ENCODE assay signal across 34 cellular contexts in the genomic region with DNA sequence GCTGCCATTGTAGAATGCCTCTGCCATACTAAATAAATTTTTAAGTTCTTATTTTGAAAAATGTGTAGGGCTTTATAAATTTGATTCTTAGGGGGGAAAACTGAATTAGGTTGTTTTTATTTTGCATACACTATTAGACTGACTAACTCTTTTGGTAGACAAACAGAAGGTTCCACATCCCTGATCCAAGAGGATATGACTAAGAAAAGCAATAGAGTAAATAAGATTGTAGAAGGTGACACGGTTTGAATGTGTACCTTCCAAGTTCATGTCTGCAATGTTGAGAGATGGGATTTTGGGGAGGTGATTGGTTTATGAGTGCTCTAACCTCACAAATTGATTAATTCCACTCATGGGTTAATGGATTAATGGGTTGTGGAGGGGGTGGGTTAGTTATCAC.
"Had no signal": no experiment of that assay in that cellular context is flagged by ENCODE, and none has a peak within 500 bp of the region (broad histone marks: within the 10 kb centered on the region; RNA-seq: fewer than 3 reads in every experiment).

No MANE protein-coding gene starts in this region.

- H3K4me3 Mint-ChIP-seq: activated B cell treated with CpG ODN at 0.5 μM for 24 hours; activated CD8-positive, alpha-beta T cell treated with anti-CD3 and anti-CD28 coated beads for 36 hours; activated naive CD4-positive, alpha-beta T cell treated with anti-CD3 and anti-CD28 coated beads for 36 hours; activated naive CD4-positive, alpha-beta T cell treated with anti-CD3 and anti-CD28 coated beads, Interleukin-2, amount 50 U/mL, for 24 hours; activated naive CD8-positive, alpha-beta T cell treated with anti-CD3 and anti-CD28 coated beads for 36 hours; activated naive CD8-positive, alpha-beta T cell treated with anti-CD3 and anti-CD28 coated beads, Interleukin-2, amount 50 U/mL, for 24 hours; activated T-cell treated with anti-CD3 and anti-CD28 coated beads, Interleukin-2, amount 50 U/mL, for 4 hours; activated T-helper 17 cell treated with anti-CD3 and anti-CD28 coated beads, Interleukin-2, amount 50 U/mL, for 72 hours; central memory CD8-positive, alpha-beta T cell; effector memory CD8-positive, alpha-beta T cell; T-helper 17 cell; T-helper 2 cell treated with Interferon-gamma antibody and Interleukin-4, amounts not matched to agents 5 μg/mL and 100 μg/mL, for 36 hours had no signal

- H3K9me3 Mint-ChIP-seq: activated B cell treated with CpG ODN at 0.5 μM for 24 hours; activated CD8-positive, alpha-beta T cell treated with anti-CD3 and anti-CD28 coated beads for 36 hours; activated naive CD4-positive, alpha-beta T cell treated with anti-CD3 and anti-CD28 coated beads for 36 hours; activated naive CD4-positive, alpha-beta T cell treated with anti-CD3 and anti-CD28 coated beads, Interleukin-2, amount 50 U/mL, for 24 hours; activated naive CD8-positive, alpha-beta T cell treated with anti-CD3 and anti-CD28 coated beads for 36 hours; activated naive CD8-positive, alpha-beta T cell treated with anti-CD3 and anti-CD28 coated beads, Interleukin-2, amount 50 U/mL, for 24 hours; activated T-cell treated with anti-CD3 and anti-CD28 coated beads, Interleukin-2, amount 50 U/mL, for 4 hours; central memory CD8-positive, alpha-beta T cell; effector memory CD8-positive, alpha-beta T cell; T-helper 2 cell treated with Interferon-gamma antibody and Interleukin-4, amounts not matched to agents 5 μg/mL and 100 μg/mL, for 36 hours had no signal

- FAIRE-seq: colon, frontal cortex had no signal

- DNase-seq: activated B cell treated with CpG ODN at 0.5 μM for 24 hours; activated CD4-positive, alpha-beta T cell treated with anti-CD3 and anti-CD28 coated beads for 48 hours; activated CD4-positive, alpha-beta T cell treated with anti-CD3 and anti-CD28 coated beads, Interleukin-2, amount 50 U/mL, for 1 hour; activated CD4-positive, alpha-beta T cell treated with anti-CD3 and anti-CD28 coated beads, Interleukin-2, amount 50 U/mL, for 48 hours; activated CD8-positive, alpha-beta memory T cell treated with anti-CD3 and anti-CD28 coated beads for 24 hours; activated CD8-positive, alpha-beta T cell treated with anti-CD3 and anti-CD28 coated beads for 36 hours; activated effector memory CD4-positive, alpha-beta T cell treated with Interleukin-2 at 50 U/mL for 16 hours; activated gamma-delta T cell treated with Interleukin-2 at 50 U/mL for 16 hours; activated naive CD4-positive, alpha-beta T cell treated with anti-CD3 and anti-CD28 coated beads for 36 hours; activated naive CD8-positive, alpha-beta T cell treated with anti-CD3 and anti-CD28 coated beads for 36 hours; activated naive CD8-positive, alpha-beta T cell treated with anti-CD3 and anti-CD28 coated beads, Interleukin-2, amount 50 U/mL, for 24 hours; activated T-cell treated with anti-CD3 and anti-CD28 coated beads, Interleukin-2, amount 50 U/mL, for 4 hours; adrenal gland; amygdala; aorta; body of pancreas; cortex of kidney; dermis blood vessel endothelial cell; effector CD4-positive, alpha-beta T cell; effector memory CD8-positive, alpha-beta T cell; esophagus squamous epithelium; head of caudate nucleus; T-helper 1 cell; T-helper 17 cell; T1000; WERI-Rb-1 had no signal

- H3K4me3 ChIP-seq: adrenal gland, body of pancreas, esophagus squamous epithelium had no signal

- H3K27ac Mint-ChIP-seq: activated B cell treated with CpG ODN at 0.5 μM for 24 hours; activated CD8-positive, alpha-beta T cell treated with anti-CD3 and anti-CD28 coated beads for 36 hours; activated naive CD4-positive, alpha-beta T cell treated with anti-CD3 and anti-CD28 coated beads for 36 hours; activated naive CD4-positive, alpha-beta T cell treated with anti-CD3 and anti-CD28 coated beads, Interleukin-2, amount 50 U/mL, for 24 hours; activated naive CD8-positive, alpha-beta T cell treated with anti-CD3 and anti-CD28 coated beads for 36 hours; activated naive CD8-positive, alpha-beta T cell treated with anti-CD3 and anti-CD28 coated beads, Interleukin-2, amount 50 U/mL, for 24 hours; activated T-helper 17 cell treated with anti-CD3 and anti-CD28 coated beads, Interleukin-2, amount 50 U/mL, for 72 hours; effector memory CD8-positive, alpha-beta T cell; T-helper 17 cell; T-helper 2 cell treated with Interferon-gamma antibody and Interleukin-4, amounts not matched to agents 5 μg/mL and 100 μg/mL, for 36 hours had no signal

- H3K36me3 ChIP-seq: adrenal gland, esophagus squamous epithelium, WERI-Rb-1 had no signal

- H3K9me3 ChIP-seq: adrenal gland, body of pancreas, esophagus squamous epithelium had no signal

- H3K27ac ChIP-seq: adrenal gland, body of pancreas, epithelial cell of prostate, esophagus squamous epithelium, WERI-Rb-1 had no signal

- H3K4me1 ChIP-seq: body of pancreas had no signal

- H3K27me3 ChIP-seq: adrenal gland, body of pancreas, esophagus squamous epithelium had no signal

- H3K27me3 Mint-ChIP-seq: activated CD8-positive, alpha-beta T cell treated with anti-CD3 and anti-CD28 coated beads for 36 hours; activated naive CD4-positive, alpha-beta T cell treated with anti-CD3 and anti-CD28 coated beads, Interleukin-2, amount 50 U/mL, for 24 hours; activated naive CD8-positive, alpha-beta T cell treated with anti-CD3 and anti-CD28 coated beads for 36 hours; activated naive CD8-positive, alpha-beta T cell treated with anti-CD3 and anti-CD28 coated beads, Interleukin-2, amount 50 U/mL, for 24 hours; activated T-helper 17 cell treated with anti-CD3 and anti-CD28 coated beads, Interleukin-2, amount 50 U/mL, for 72 hours; central memory CD8-positive, alpha-beta T cell had no signal

- H3K36me3 Mint-ChIP-seq: activated naive CD4-positive, alpha-beta T cell treated with anti-CD3 and anti-CD28 coated beads, Interleukin-2, amount 50 U/mL, for 24 hours; activated naive CD8-positive, alpha-beta T cell treated with anti-CD3 and anti-CD28 coated beads for 36 hours had no signal

- ATAC-seq: activated CD4-positive, CD25-positive, alpha-beta regulatory T cell treated with anti-CD3 and anti-CD28 coated beads, Interleukin-2, amount 50 U/mL, for 24 hours; activated CD8-positive, alpha-beta T cell treated with anti-CD3 and anti-CD28 coated beads for 36 hours; activated naive CD8-positive, alpha-beta T cell treated with anti-CD3 and anti-CD28 coated beads, Interleukin-2, amount 50 U/mL, for 24 hours; activated T-cell treated with anti-CD3 and anti-CD28 coated beads, Interleukin-2, amount 50 U/mL, for 4 hours; activated T-helper 17 cell treated with anti-CD3 and anti-CD28 coated beads, Interleukin-2, amount 50 U/mL, for 72 hours; body of pancreas; effector memory CD8-positive, alpha-beta T cell; T-helper 17 cell had no signal
